Comparison of ENCODE assay signal across 8 cellular contexts in genomic region chr2:61862085-61862484, GRCh38.
"Had no signal": no experiment of that assay in that cellular context is flagged by ENCODE, and none has a peak within 500 bp of the region (broad histone marks: within the 10 kb centered on the region; RNA-seq: fewer than 3 reads in every experiment).

No MANE protein-coding gene starts in this region.

- DNase-seq: GDM1, GF-D8 had no signal

- ATAC-seq: GM12878 had no signal

- FAIRE-seq: G401.6, GM12878, GM12891, GM12892, GM18507, GM19239 had no signal

- H3K4me3 ChIP-seq: GM12878 had no signal
